Comparison of ENCODE assay signal across 24 cellular contexts in the genomic region with DNA sequence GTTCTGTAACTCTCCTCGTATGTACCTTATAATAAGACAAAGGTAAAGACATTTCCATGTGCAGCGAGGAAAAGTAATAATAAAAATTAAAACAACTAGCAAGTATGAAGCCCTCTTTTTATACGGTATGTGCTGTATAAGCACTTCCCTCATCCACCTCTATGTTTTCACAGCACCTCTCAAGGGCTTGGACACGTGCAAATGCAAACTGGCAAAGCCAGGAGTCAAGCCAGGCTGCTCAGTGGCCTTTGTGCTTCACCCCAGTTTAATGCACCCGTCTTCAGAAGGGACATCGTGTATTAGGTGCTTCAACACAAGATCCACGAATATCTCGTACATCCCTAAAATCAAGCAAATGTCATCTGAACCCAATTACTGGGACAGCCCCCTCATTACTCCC. TPM values are rescaled to one million over a fixed set of nuclear protein-coding genes. Genes with fewer than 3 reads are reported as not detected.
DNase-seq lines count a peak whose midpoint lies in the region; TF ChIP-seq lines count a peak whose summit lies in the region.
"Had no signal": no experiment of that assay in that cellular context is flagged by ENCODE, and none has a peak within 500 bp of the region (broad histone marks: within the 10 kb centered on the region; RNA-seq: fewer than 3 reads in every experiment).

No MANE protein-coding gene starts in this region.

- H3K27me3 ChIP-seq in KMS-11 (ENCODE audit: insufficient read depth, low read depth): peaks cover 7% of the 10 kb centered on the region; the same call in 1 of the 2 replicates

- H3K4me3 Mint-ChIP-seq in T-helper 1 cell treated with Interleukin-12 subunit alpha and Interleukin-12 subunit beta and Interleukin-4 antibody, amounts not matched to agents 30 μg/mL and 1 μg/mL, for 36 hours: peak overlapping the region; percentile 1
- H3K4me3 Mint-ChIP-seq in glutamatergic neuron (ENCODE audit: unreplicated experiment) (peak overlapping the region; percentile 87), osteocyte (ENCODE audit: unreplicated experiment) (peak overlapping the region; percentile 62)

- H3K4me1 Mint-ChIP-seq in T-helper 1 cell treated with Interleukin-12 subunit alpha and Interleukin-12 subunit beta and Interleukin-4 antibody, amounts not matched to agents 30 μg/mL and 1 μg/mL, for 36 hours (ENCODE audit: low read depth): peaks cover 5% of the 10 kb centered on the region
- peaks cover 20% of the 10 kb centered on the region for H3K4me1 Mint-ChIP-seq in glutamatergic neuron (ENCODE audit: low read depth, unreplicated experiment)
- H3K4me1 Mint-ChIP-seq in osteocyte (ENCODE audit: unreplicated experiment): peaks cover 25% of the 10 kb centered on the region

- TF ChIP-seq CTCF in KMS-11 (conservative IDR thresholded peaks at IDR 0.05; ENCODE audit: low read depth, low read length) (no peak), glutamatergic neuron (IDR thresholded peaks at IDR 0.05; ENCODE audit: partially characterized antibody, unreplicated experiment) (no peak), osteocyte (IDR thresholded peaks at IDR 0.05) (no peak)

- H3K36me3 ChIP-seq in KMS-11 (ENCODE audit: insufficient read depth): no peaks in the 10 kb centered on the region
- H3K36me3 ChIP-seq: HAP-1, spleen had no signal

- no peak overlapping the region for H3K27ac Mint-ChIP-seq in T-helper 1 cell treated with Interleukin-12 subunit alpha and Interleukin-12 subunit beta and Interleukin-4 antibody, amounts not matched to agents 30 μg/mL and 1 μg/mL, for 36 hours
- H3K27ac Mint-ChIP-seq in glutamatergic neuron (ENCODE audit: unreplicated experiment) (no peak overlapping the region), osteocyte (ENCODE audit: unreplicated experiment) (no peak overlapping the region)
- H3K27ac Mint-ChIP-seq: activated T-cell treated with anti-CD3 and anti-CD28 coated beads, Interleukin-2, amount 50 U/mL, for 72 hours had no signal

- no peak overlapping the region for H3K9ac ChIP-seq in KMS-11

- no peaks in the 10 kb centered on the region for H3K36me3 Mint-ChIP-seq in T-helper 1 cell treated with Interleukin-12 subunit alpha and Interleukin-12 subunit beta and Interleukin-4 antibody, amounts not matched to agents 30 μg/mL and 1 μg/mL, for 36 hours (ENCODE audit: low read depth)
- no peaks in the 10 kb centered on the region for H3K36me3 Mint-ChIP-seq in glutamatergic neuron (ENCODE audit: unreplicated experiment)
- H3K36me3 Mint-ChIP-seq in osteocyte (ENCODE audit: unreplicated experiment): no peaks in the 10 kb centered on the region

- peaks cover 14% of the 10 kb centered on the region for H3K4me1 ChIP-seq in KMS-11 (ENCODE audit: low read depth, poor library complexity, severe bottlenecking)
- H3K4me1 ChIP-seq: HAP-1 had no signal

- H3K4me3 ChIP-seq in KMS-11 (IDR thresholded peaks at IDR 0.05; ENCODE audit: insufficient read depth, low read depth, low read length): no peak overlapping the region
- H3K4me3 ChIP-seq: K562 had no signal

- peak overlapping the region; percentile 32 for H3K4me2 ChIP-seq in KMS-11

- DNase-seq in T-helper 1 cell (no peak), glutamatergic neuron (no peak), osteocyte (ENCODE audit: extremely low spot score, unreplicated experiment) (no peak), mucosa of gallbladder (ENCODE audit: low spot score) (no peak), islet precursor cell (no peak)
- DNase-seq in activated T-cell treated with anti-CD3 and anti-CD28 coated beads, Interleukin-2, amount 50 U/mL, for 1 hour: no peak
- DNase-seq: activated CD4-positive, CD25-positive, alpha-beta regulatory T cell treated with anti-CD3 and anti-CD28 coated beads, Interleukin-2, amount 50 U/mL, for 72 hours; activated naive CD4-positive, alpha-beta T cell treated with anti-CD3 and anti-CD28 coated beads, Interleukin-2, amount 50 U/mL, for 16 hours; Calu3; cerebellar nuclear complex; erythroblast; left ventricle myocardium superior; NCI-H1436 treated with DMSO at 0.1 percent for 48 hours; occipital lobe; RPMI8226; SK-N-SH; spleen; stimulated activated CD4-positive, alpha-beta T cell treated with anti-CD3 and anti-CD28 coated beads, Interleukin-4, amount 100 ng/mL, for 24 hours; stimulated activated naive CD8-positive, alpha-beta T cell treated with anti-CD3 and anti-CD28 coated beads, Interleukin-15, Interleukin-2, amounts not matched to agents 100 U/mL and 50 U/mL, for 24 hours had no signal

- H2AFZ ChIP-seq in KMS-11 (ENCODE audit: low read depth): no peak overlapping the region; the same call in 1 of the 2 replicates

- H4K20me1 ChIP-seq in KMS-11 (ENCODE audit: insufficient read depth): no peaks in the 10 kb centered on the region

- H3K27me3 Mint-ChIP-seq in T-helper 1 cell treated with Interleukin-12 subunit alpha and Interleukin-12 subunit beta and Interleukin-4 antibody, amounts not matched to agents 30 μg/mL and 1 μg/mL, for 36 hours (ENCODE audit: low read depth): peaks cover 59% of the 10 kb centered on the region
- peaks cover 17% of the 10 kb centered on the region for H3K27me3 Mint-ChIP-seq in glutamatergic neuron (ENCODE audit: unreplicated experiment)
- H3K27me3 Mint-ChIP-seq in osteocyte (ENCODE audit: unreplicated experiment): no peaks in the 10 kb centered on the region

- H3K9me3 Mint-ChIP-seq in T-helper 1 cell treated with Interleukin-12 subunit alpha and Interleukin-12 subunit beta and Interleukin-4 antibody, amounts not matched to agents 30 μg/mL and 1 μg/mL, for 36 hours: no peaks in the 10 kb centered on the region
- H3K9me3 Mint-ChIP-seq in glutamatergic neuron (ENCODE audit: unreplicated experiment): no peaks in the 10 kb centered on the region
- no peaks in the 10 kb centered on the region for H3K9me3 Mint-ChIP-seq in osteocyte (ENCODE audit: unreplicated experiment)
- H3K9me3 Mint-ChIP-seq: activated T-cell treated with anti-CD3 and anti-CD28 coated beads, Interleukin-2, amount 50 U/mL, for 72 hours had no signal

- H3K27ac ChIP-seq in KMS-11: no peak overlapping the region
- H3K27ac ChIP-seq: spleen had no signal

- H3K79me2 ChIP-seq in KMS-11 (ENCODE audit: insufficient read depth, low read depth): no peaks in the 10 kb centered on the region

RNA-seq across cellular contexts. Expression of gene DGKI, which starts 1.3 kb away (rescaled TPM):
- total RNA-seq in glutamatergic neuron (ENCODE audit: unreplicated experiment): 19.4 TPM
- total RNA-seq in osteocyte: 3.0 and 3.1 TPM in 2 replicates
- total RNA-seq in mucosa of gallbladder: 3.1 TPM
- total RNA-seq: Calu3 had no signal

Comparison
In these comparisons a context has a peak if more than half of its experiments do, and no peak if none do; other contexts are left out.
1. H3K4me3 Mint-ChIP-seq: peak in every context shown above with its lines; median percentile 87 in glutamatergic neuron; 62 in osteocyte; 1 in T-helper 1 cell treated with Interleukin-12 subunit alpha and Interleukin-12 subunit beta and Interleukin-4 antibody, amounts not matched to agents 30 μg/mL and 1 μg/mL, for 36 hours.